17 cellular contexts compared by ENCODE assay signal in the genomic region with DNA sequence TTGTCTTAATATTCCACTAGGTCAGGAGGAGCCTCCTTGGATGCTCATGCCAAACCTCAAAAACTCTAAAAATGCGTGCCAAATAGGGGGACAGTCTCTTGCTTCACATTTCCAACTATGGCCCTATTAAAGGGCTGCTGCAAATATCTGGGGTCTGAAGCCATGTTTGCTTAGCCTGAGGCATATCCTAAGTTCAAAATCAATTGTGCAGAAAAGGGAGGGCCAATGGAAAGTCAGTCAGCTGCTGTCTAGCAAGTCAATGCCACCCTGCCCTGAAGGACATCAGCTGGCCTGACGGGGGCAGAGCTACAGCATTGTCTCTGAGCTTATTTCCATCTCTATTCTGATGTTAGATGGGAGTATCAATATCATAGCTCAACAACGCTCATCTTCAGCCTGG.
DNase-seq lines count a peak whose midpoint lies in the region; ATAC-seq and TF ChIP-seq lines count a peak whose summit lies in the region.
"Had no signal": no experiment of that assay in that cellular context is flagged by ENCODE, and none has a peak within 500 bp of the region (broad histone marks: within the 10 kb centered on the region; RNA-seq: fewer than 3 reads in every experiment).

No MANE protein-coding gene starts in this region.

- intact Hi-C loops in left cardiac atrium (cut with DNase I), result no loop called here
- intact Hi-C loops in breast epithelium (cut with DNase I; ENCODE audit: low total_unique reads), result loop anchor here (10.0 kb wide), 1 partner anchor 144 kb away; a partner anchor contains a TSS
- intact Hi-C loops in aorta (cut with DNase I), result loop anchor here (5.0 kb wide), 2 partner anchors 142 to 1067 kb away; a partner anchor contains a TSS

- no peak for ATAC-seq in left cardiac atrium
- ATAC-seq in aorta (ENCODE audit: low FRiP score), result no peak
- no peak for ATAC-seq in left lobe of liver
- ATAC-seq: K562, mucosa of descending colon, pancreas had no signal

- no peak for DNase-seq in right atrium auricular region (ENCODE audit: low spot score)
- DNase-seq in left cardiac atrium, result no peak
- DNase-seq in breast epithelium (ENCODE audit: low spot score in 2 of 2), result peak in 1 of 2 donors; percentile 65
- peak; percentile 84 for DNase-seq in myocyte (ENCODE audit: low read depth)
- DNase-seq in aorta, result no peak
- DNase-seq in left lobe of liver (ENCODE audit: low spot score), result no peak
- DNase-seq in SW480 (ENCODE audit: low spot score), result no peak
- DNase-seq in OCI-M2 (lab: John Stamatoyannopoulos, UW; ENCODE audit: unreplicated experiment), result no peak
- DNase-seq: activated CD4-positive, alpha-beta T cell treated with anti-CD3 and anti-CD28 coated beads, Interleukin-2, amount 10 ng/mL, durations not matched to agents 24 days and 14 days; activated CD8-positive, alpha-beta memory T cell treated with anti-CD3 and anti-CD28 coated beads, Interleukin-2, amount 50 U/mL, for 48 hours; activated naive CD4-positive, alpha-beta T cell; CD8-positive, alpha-beta memory T cell; mucosa of descending colon; NCI-H1417; pancreas had no signal

- 59 to 62% methylated on average over 3 of the region's 3 CpGs for WGBS in aorta, 2 donors

- H3K27me3 ChIP-seq in right atrium auricular region, result no peaks in the 10 kb centered on the region
- H3K27me3 ChIP-seq in breast epithelium, result no peaks in the 10 kb centered on the region
- H3K27me3 ChIP-seq in aorta (ENCODE audit: control insufficient read depth in 1 of 2, insufficient read depth in 2 of 2, low read length in 1 of 2), result no peaks in the 10 kb centered on the region
- H3K27me3 ChIP-seq: pancreas had no signal

- H3K4me1 ChIP-seq in right atrium auricular region (peaks cover 0 to 55% of the 10 kb centered on the region in 2 donors), breast epithelium (peaks cover 0 to 20% of the 10 kb centered on the region in 2 donors), aorta (ENCODE audit: control insufficient read depth in 1 of 2, insufficient read depth in 2 of 2, low read length in 2 of 2) (peaks cover 4 to 5% of the 10 kb centered on the region in 2 donors)

- H3K36me3 ChIP-seq in right atrium auricular region (no peaks in the 10 kb centered on the region), breast epithelium (no peaks in the 10 kb centered on the region), aorta (ENCODE audit: control insufficient read depth in 1 of 2, insufficient read depth in 2 of 2, low read length in 1 of 2) (no peaks in the 10 kb centered on the region)
- H3K36me3 ChIP-seq: pancreas had no signal

- H3K4me3 ChIP-seq in right atrium auricular region (no peak overlapping the region), breast epithelium (no peak overlapping the region), aorta (ENCODE audit: low read length in 2 of 2) (no peak overlapping the region)
- H3K4me3 ChIP-seq: K562, mucosa of descending colon, pancreas had no signal

- TF ChIP-seq CTCF in right atrium auricular region (IDR thresholded peaks at IDR 0.05), result peak in 1 of 2 donors; percentile 10
- TF ChIP-seq CTCF in breast epithelium (IDR thresholded peaks at IDR 0.05), result no peak

- H3K27ac ChIP-seq in right atrium auricular region (peak overlapping the region; percentile 56 to 72), breast epithelium (peak overlapping the region; percentile 89 to 93), aorta (ENCODE audit: low read depth in 1 of 2, low read length in 2 of 2) (peak overlapping the region; percentile 18 to 97)
- H3K27ac ChIP-seq: HL-60, pancreas had no signal

- H3K9me3 ChIP-seq in right atrium auricular region (no peaks in the 10 kb centered on the region), breast epithelium (no peaks in the 10 kb centered on the region), aorta (ENCODE audit: control insufficient read depth, low read length) (no peaks in the 10 kb centered on the region)
- H3K9me3 ChIP-seq: mucosa of descending colon, pancreas had no signal

- no peak for TF ChIP-seq POLR2A in breast epithelium (IDR thresholded peaks at IDR 0.05)

Comparison
In these comparisons a context has a peak if more than half of its experiments do, and no peak if none do; other contexts are left out.
1. intact Hi-C loops: an anchor here in breast epithelium (10.0 kb wide) and aorta (5.0 kb wide); none called in left cardiac atrium.